Comparison of ENCODE assay signal across 9 cellular contexts in genomic region chr6:80605165-80605989, GRCh38.
DNase-seq lines count a peak whose midpoint lies in the region; ATAC-seq and TF ChIP-seq lines count a peak whose summit lies in the region.
"Had no signal": no experiment of that assay in that cellular context is flagged by ENCODE, and none has a peak within 500 bp of the region (broad histone marks: within the 10 kb centered on the region; RNA-seq: fewer than 3 reads in every experiment).

No MANE protein-coding gene starts in this region.

- peak overlapping the region; percentile 11 for H3K27ac ChIP-seq in brain microvascular endothelial cell
- no peak overlapping the region for H3K27ac ChIP-seq in right lobe of liver
- H3K27ac ChIP-seq: skin epidermis had no signal

- H3K9me3 ChIP-seq in right lobe of liver: no peaks in the 10 kb centered on the region

- intact Hi-C loops in right lobe of liver (cut with DNase I): no loop called here

- H3K36me3 ChIP-seq in brain microvascular endothelial cell (replicated peaks) (no peaks in the 10 kb centered on the region), right lobe of liver (no peaks in the 10 kb centered on the region)

- no peaks in the 10 kb centered on the region for H3K27me3 ChIP-seq in brain microvascular endothelial cell (replicated peaks)
- H3K27me3 ChIP-seq in right lobe of liver: no peaks in the 10 kb centered on the region

- TF ChIP-seq CTCF in brain microvascular endothelial cell (IDR thresholded peaks at IDR 0.05; ENCODE audit: low read depth, low read length, missing control alignments): peak; percentile 65
- TF ChIP-seq CTCF in right lobe of liver (IDR thresholded peaks at IDR 0.05): peak; percentile 49 to 75 (median 62)

- DNase-seq in DMS 273 (lab: John Stamatoyannopoulos, UW; ENCODE audit: unreplicated experiment): peak; percentile 76
- peak; percentile 33 for DNase-seq in NCI-H345 (lab: John Stamatoyannopoulos, UW)
- peak; percentile 64 for DNase-seq in brain microvascular endothelial cell
- DNase-seq in right lobe of liver: no peak
- no peak for DNase-seq in activated gamma-delta T cell treated with Interleukin-2 at 50 U/mL for 16 hours
- DNase-seq in AG20443 (ENCODE audit: low spot score): no peak

- 8% methylated on average over 4 of the region's 4 CpGs for WGBS in right lobe of liver (ENCODE audit: insufficient coverage, low coverage, low lambda C conversion rate, missing lambda C conversion rate)

- H3K4me3 ChIP-seq in brain microvascular endothelial cell (ENCODE audit: low read depth, low read length): no peak overlapping the region
- no peak overlapping the region for H3K4me3 ChIP-seq in right lobe of liver
- H3K4me3 ChIP-seq: skin epidermis had no signal

- ATAC-seq in GM21619 (IDR thresholded peaks at IDR 0.05; ENCODE audit: unreplicated experiment): peak; percentile 71
- peak; percentile 75 to 81 (median 78) for ATAC-seq in right lobe of liver
- ATAC-seq in GM18861 (IDR thresholded peaks at IDR 0.05; ENCODE audit: unreplicated experiment): no peak

- TF ChIP-seq POLR2A in right lobe of liver (IDR thresholded peaks at IDR 0.05): no peak

- in situ Hi-C loops in brain microvascular endothelial cell (cut with HindIII; ENCODE audit: low pct_ligation_motif_present, low sequenced_read_pairs): no loop called here

- H3K4me1 ChIP-seq in right lobe of liver: peaks cover 0 to 5% (median 0%) of the 10 kb centered on the region in 4 donors

Comparison
In these comparisons a context has a peak if more than half of its experiments do, and no peak if none do; other contexts are left out.
1. DNase-seq: peak in DMS 273 (single experiment), NCI-H345 (single experiment) and brain microvascular endothelial cell (single experiment); none in right lobe of liver (0 of 3), activated gamma-delta T cell treated with Interleukin-2 at 50 U/mL for 16 hours (single experiment) and AG20443 (single experiment).